Comparison of ENCODE assay signal across 20 cellular contexts in the genomic region with DNA sequence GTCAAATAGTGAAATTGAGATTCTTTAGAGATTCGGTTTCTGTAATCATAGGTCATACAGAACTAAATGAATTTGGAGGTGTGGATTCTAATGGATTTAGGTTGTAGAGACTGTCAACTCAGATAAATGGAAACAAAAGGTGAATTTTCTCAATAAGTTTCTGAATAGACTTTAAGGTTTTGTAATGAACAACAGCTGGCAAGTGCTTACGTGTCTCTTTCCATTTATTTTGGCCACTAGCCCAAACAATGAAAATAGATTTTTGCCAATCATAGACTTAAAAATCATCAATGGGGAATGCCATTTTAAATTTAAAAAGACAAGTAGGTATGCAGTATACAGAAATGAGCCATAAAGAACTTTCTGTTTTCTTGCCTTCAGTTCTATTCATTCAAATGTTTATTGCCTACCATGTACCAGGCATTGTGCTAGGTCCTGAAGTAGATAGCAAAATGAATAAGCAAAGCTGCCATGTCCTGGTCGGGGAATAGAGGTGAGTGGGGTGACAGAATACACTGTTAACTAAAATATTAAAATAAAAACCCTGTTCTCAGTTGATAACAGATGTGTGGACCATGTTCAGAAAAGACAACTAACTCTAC. TPM values are rescaled to one million over a fixed set of nuclear protein-coding genes. Genes with fewer than 3 reads are reported as not detected.
DNase-seq lines count a peak whose midpoint lies in the region; ATAC-seq and TF ChIP-seq lines count a peak whose summit lies in the region.
"Had no signal": no experiment of that assay in that cellular context is flagged by ENCODE, and none has a peak within 500 bp of the region (broad histone marks: within the 10 kb centered on the region; RNA-seq: fewer than 3 reads in every experiment).

No MANE protein-coding gene starts in this region.

- TF ChIP-seq CTCF in mammary epithelial cell (conservative IDR thresholded peaks at IDR 0.05 in 1 of 2, IDR thresholded peaks at IDR 0.05 in 1 of 2; ENCODE audit: extremely low read depth in 1 of 2, insufficient read depth in 1 of 2, low read depth in 1 of 2, low read length in 2 of 2) (no peak), MCF 10A (IDR thresholded peaks at IDR 0.05; ENCODE audit: unreplicated experiment) (no peak), endothelial cell (IDR thresholded peaks at IDR 0.05; ENCODE audit: unreplicated experiment) (no peak), fibroblast of the aortic adventitia (IDR thresholded peaks at IDR 0.05; ENCODE audit: insufficient read depth, low read length) (no peak)

- H3K4me1 Mint-ChIP-seq in MCF 10A (ENCODE audit: insufficient read depth, unreplicated experiment) (peaks cover 6% of the 10 kb centered on the region), endothelial cell (ENCODE audit: unreplicated experiment) (peaks cover 41% of the 10 kb centered on the region)

- H3K27ac Mint-ChIP-seq in MCF 10A (ENCODE audit: low read depth, unreplicated experiment) = no peak overlapping the region
- H3K27ac Mint-ChIP-seq in endothelial cell (ENCODE audit: unreplicated experiment) = peak overlapping the region; percentile 96
- H3K27ac Mint-ChIP-seq: CD8-positive, alpha-beta T cell had no signal

- peaks cover 8% of the 10 kb centered on the region for H3K9me3 Mint-ChIP-seq in MCF 10A (ENCODE audit: unreplicated experiment)
- no peaks in the 10 kb centered on the region for H3K9me3 Mint-ChIP-seq in endothelial cell (ENCODE audit: unreplicated experiment)
- H3K9me3 Mint-ChIP-seq: CD8-positive, alpha-beta T cell had no signal

- H3K36me3 ChIP-seq in mammary epithelial cell (ENCODE audit: insufficient read depth, low read length) (no peaks in the 10 kb centered on the region), subcutaneous abdominal adipose tissue (ENCODE audit: control insufficient read depth in 5 of 5, insufficient read depth in 5 of 5, low read length in 5 of 5) (no peaks in the 10 kb centered on the region)
- H3K36me3 ChIP-seq: HAP-1 had no signal

- BruUV-seq in mammary epithelial cell (replicated peaks; lab: Mats Ljungman, UMichigan) (no TSS peak), MCF 10A (replicated peaks; lab: Mats Ljungman, UMichigan) (no TSS peak)

- H3K27me3 ChIP-seq in mammary epithelial cell (ENCODE audit: insufficient read depth, low read length) (no peaks in the 10 kb centered on the region), subcutaneous abdominal adipose tissue (ENCODE audit: control insufficient read depth in 5 of 5, insufficient read depth in 4 of 5, low read length in 5 of 5) (no peaks in the 10 kb centered on the region)

- H2AFZ ChIP-seq in mammary epithelial cell (ENCODE audit: low read depth, low read length) = no peak overlapping the region

- 66% methylated on average over 3 of the region's 3 CpGs for WGBS in mammary epithelial cell (ENCODE audit: low coverage, missing lambda C conversion rate)

- H3K9ac ChIP-seq in mammary epithelial cell (ENCODE audit: insufficient read depth, low read length) (no peak overlapping the region), subcutaneous abdominal adipose tissue (ENCODE audit: low read length in 5 of 5) (no peak overlapping the region)
- H3K9ac ChIP-seq: GM23248, KMS-11 had no signal

- H3K4me1 ChIP-seq in mammary epithelial cell (ENCODE audit: insufficient read depth, low read length) = peaks cover 12% of the 10 kb centered on the region
- peaks cover 3 to 16% (median 14%) of the 10 kb centered on the region in 5 donors for H3K4me1 ChIP-seq in subcutaneous abdominal adipose tissue (ENCODE audit: control insufficient read depth in 5 of 5, insufficient read depth in 5 of 5, low read length in 5 of 5)

- H3K9me3 ChIP-seq in mammary epithelial cell (replicated peaks; ENCODE audit: insufficient read depth, low read length) = no peaks in the 10 kb centered on the region
- H3K9me3 ChIP-seq in subcutaneous abdominal adipose tissue (ENCODE audit: control insufficient read depth in 5 of 5, low read length in 5 of 5) = no peaks in the 10 kb centered on the region
- H3K9me3 ChIP-seq: HAP-1 had no signal

- H3K27me3 Mint-ChIP-seq in MCF 10A (ENCODE audit: insufficient read depth, unreplicated experiment) (no peaks in the 10 kb centered on the region), endothelial cell (ENCODE audit: unreplicated experiment) (no peaks in the 10 kb centered on the region)

- peak overlapping the region; percentile 7 for H3K4me2 ChIP-seq in mammary epithelial cell (ENCODE audit: insufficient read depth, low read depth, low read length)
- H3K4me2 ChIP-seq: KMS-11 had no signal

- dilution Hi-C loops in mammary epithelial cell (cut with HindIII; ENCODE audit: low sequenced_read_pairs) = no loop called here

- no peaks in the 10 kb centered on the region for H4K20me1 ChIP-seq in mammary epithelial cell (ENCODE audit: insufficient read depth, low read length)

- intact Hi-C loops in mammary epithelial cell (cut with micrococcal nuclease) = no loop called here
- intact Hi-C loops in MCF 10A (cut with micrococcal nuclease) = no loop called here

- CTCF ChIA-PET in mammary epithelial cell (lab: Charles Lee; ENCODE audit: low non-redundant PET) = interaction anchor here (0.6 kb wide), 1 partner anchor 555 kb away, joined by 5 read pairs; no protein-coding TSS in a partner anchor
- CTCF ChIA-PET in MCF 10A (lab: Yijun Ruan, JAX) = interaction anchor here (0.7 to 2.5 kb wide), 2 partner anchors 14 to 26 kb away, joined by 3 to 13 read pairs; no protein-coding TSS in a partner anchor

- H3K36me3 Mint-ChIP-seq in MCF 10A (ENCODE audit: insufficient read depth, unreplicated experiment) = no peaks in the 10 kb centered on the region
- H3K36me3 Mint-ChIP-seq in endothelial cell (ENCODE audit: low read depth, unreplicated experiment) = no peaks in the 10 kb centered on the region
- H3K36me3 Mint-ChIP-seq: CD8-positive, alpha-beta T cell had no signal

- H3K4me3 ChIP-seq in mammary epithelial cell (replicated peaks in 1 of 3; ENCODE audit: insufficient read depth in 1 of 3, low read depth in 2 of 3, low read length in 3 of 3) (no peak overlapping the region), fibroblast of the aortic adventitia (ENCODE audit: low read depth, low read length) (no peak overlapping the region), subcutaneous abdominal adipose tissue (ENCODE audit: low read depth in 1 of 5, low read length in 5 of 5) (no peak overlapping the region)
- H3K4me3 ChIP-seq: GM23248, HAP-1 had no signal

- no peak overlapping the region for H3K27ac ChIP-seq in mammary epithelial cell (ENCODE audit: insufficient read depth, low read depth, low read length)
- peak overlapping the region; percentile 50 for H3K27ac ChIP-seq in subcutaneous abdominal adipose tissue (ENCODE audit: low read depth, low read length)
- H3K27ac ChIP-seq: GM23248, KMS-11 had no signal

- in situ Hi-C loops in mammary epithelial cell (cut with MboI; ENCODE audit: low sequenced_read_pairs in 2 of 2) = no loop called here

- POLR2A ChIA-PET in MCF 10A (lab: Yijun Ruan, JAX) = interaction anchor here (1.1 to 1.6 kb wide), 2 partner anchors 17 to 19 kb away, joined by 4 read pairs; partner anchors contain the start of gene TMEM135

- no peaks in the 10 kb centered on the region for H3K79me2 ChIP-seq in mammary epithelial cell (ENCODE audit: insufficient read depth, low read length)

- no peak for ATAC-seq in HG03378 (IDR thresholded peaks at IDR 0.05; ENCODE audit: unreplicated experiment)
- ATAC-seq: CD8-positive, alpha-beta T cell; Right ventricle myocardium inferior had no signal

- no peak for DNase-seq in mammary epithelial cell
- DNase-seq in MCF 10A (ENCODE audit: unreplicated experiment) = no peak
- no peak for DNase-seq in endothelial cell (ENCODE audit: low spot score)
- DNase-seq in fibroblast of the aortic adventitia (ENCODE audit: low read depth) = peak; percentile 52
- DNase-seq in D341Med (ENCODE audit: low spot score) = no peak
- DNase-seq in SW480 (ENCODE audit: low spot score) = no peak
- DNase-seq: 8988T; AML-193; C1 segment of cervical spinal cord; CD8-positive, alpha-beta T cell; DMS153; GM23248; NCI-H1694 treated with DMSO at 0.1 percent for 48 hours; NCI-H446; NCI-H526 had no signal

- no peak overlapping the region for H3K4me3 Mint-ChIP-seq in MCF 10A (ENCODE audit: unreplicated experiment)
- no peak overlapping the region for H3K4me3 Mint-ChIP-seq in endothelial cell (ENCODE audit: unreplicated experiment)
- H3K4me3 Mint-ChIP-seq: CD8-positive, alpha-beta T cell had no signal

RNA-seq across cellular contexts. Expression of gene TMEM135, which starts 16.9 kb away (rescaled TPM):
- total RNA-seq in mammary epithelial cell = 10 to 100 TPM; 30.8 to 37.3 TPM
- polyA plus RNA-seq in mammary epithelial cell = 24.4 TPM
- 47.2 TPM for polyA minus RNA-seq in mammary epithelial cell
- 10.7 and 17.4 TPM in 2 replicates for total RNA-seq in MCF 10A (2022)
- total RNA-seq in endothelial cell (ENCODE audit: unreplicated experiment) = 49.7 TPM
- 22.7 and 30.0 TPM in 2 replicates for total RNA-seq in fibroblast of the aortic adventitia (ENCODE audit: low replicate concordance)
